In the genomic region with DNA sequence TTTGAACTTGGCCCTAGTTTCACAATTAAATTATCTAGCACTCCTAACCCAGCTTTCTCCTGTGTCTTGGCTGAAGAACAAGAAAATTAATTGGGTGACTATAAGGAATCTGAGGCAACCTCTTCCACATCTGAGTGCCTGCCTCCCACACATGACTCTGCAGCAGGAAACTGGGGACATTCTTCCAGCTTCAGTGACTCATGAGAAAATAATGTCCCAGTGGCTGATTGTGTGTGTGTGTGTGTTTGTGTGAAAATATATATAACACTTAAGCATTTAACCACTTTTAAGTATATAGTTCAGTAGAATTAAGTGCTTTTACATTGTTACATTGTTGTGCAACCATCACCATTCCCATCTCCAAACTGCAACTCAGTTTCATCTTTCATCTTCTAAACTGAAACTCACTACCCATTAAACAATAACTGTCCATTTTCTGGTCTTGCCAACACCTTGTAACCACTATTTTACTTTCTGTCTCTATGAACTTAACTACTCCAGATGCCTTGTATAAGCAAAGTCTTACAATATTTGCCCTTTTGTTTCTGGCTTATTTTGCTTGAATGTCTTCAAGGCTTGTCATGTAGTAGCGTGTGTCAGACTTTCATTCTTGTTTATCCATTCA, we compare ENCODE assay signal across 8 cellular contexts. TPM values are rescaled to one million over a fixed set of nuclear protein-coding genes. Genes with fewer than 3 reads are reported as not detected.
A peak's percentile ranks its signal among the peaks of the same experiment; 100 is the strongest.
DNase-seq lines count a peak whose midpoint lies in the region; ATAC-seq and TF ChIP-seq lines count a peak whose summit lies in the region.

No MANE protein-coding gene starts in this region.

- ATAC-seq in psoas muscle, result peak; percentile 39 to 72 (median 70)
- no peak for ATAC-seq in GM18873 (IDR thresholded peaks at IDR 0.05; ENCODE audit: low FRiP score, unreplicated experiment)
- no peak for ATAC-seq in HG03159 (IDR thresholded peaks at IDR 0.05; ENCODE audit: unreplicated experiment)

- no peaks in the 10 kb centered on the region for H3K27me3 ChIP-seq in psoas muscle (ENCODE audit: insufficient read depth in 3 of 3, low read length in 2 of 3)

- DNase-seq in EL (peak; percentile 95), RPMI7951 (ENCODE audit: low read depth) (peak; percentile 95), fibroblast of the aortic adventitia (ENCODE audit: low read depth) (peak; percentile 93), psoas muscle (peak in 1 of 2 donors; percentile 21), NCI-H2227 (lab: John Stamatoyannopoulos, UW; ENCODE audit: unreplicated experiment) (no peak)
- no peak for DNase-seq in activated CD4-positive, alpha-beta T cell treated with anti-CD3 and anti-CD28 coated beads, Interleukin-2, amount 50 U/mL, for 1 hour

- intact Hi-C loops in psoas muscle (cut with DNase I), result no loop called here

- no peaks in the 10 kb centered on the region for H3K9me3 ChIP-seq in psoas muscle

- H3K36me3 ChIP-seq in psoas muscle (ENCODE audit: insufficient read depth in 1 of 2, low read depth in 1 of 2), result peaks cover 12 to 92% of the 10 kb centered on the region in 2 donors

- peaks cover 17% of the 10 kb centered on the region for H3K4me1 ChIP-seq in psoas muscle

- H3K4me3 ChIP-seq in fibroblast of the aortic adventitia (ENCODE audit: low read depth, low read length), result no peak overlapping the region
- H3K4me3 ChIP-seq in psoas muscle, result no peak overlapping the region

- TF ChIP-seq CTCF in fibroblast of the aortic adventitia (IDR thresholded peaks at IDR 0.05; ENCODE audit: insufficient read depth, low read length) (no peak), psoas muscle (IDR thresholded peaks at IDR 0.05) (no peak)

- peak overlapping the region; percentile 15 for H3K27ac ChIP-seq in psoas muscle

- 95 to 100% (median 97%) methylated on average over 1 of the region's 1 CpG for WGBS in psoas muscle, 3 donors

RNA-seq across cellular contexts. Expression of gene TRIM38, which starts 8.7 kb away (rescaled TPM):
- 7.7 and 9.1 TPM in 2 replicates for total RNA-seq in RPMI7951 (2014; rRNA removed; shearing (Covaris generic))
- total RNA-seq in fibroblast of the aortic adventitia (ENCODE audit: low replicate concordance) (12.0 and 35.3 TPM in 2 replicates), psoas muscle (1 to 10 TPM; 3.1 to 7.3 (median 4.8) TPM)
- polyA plus RNA-seq in psoas muscle, result 1 to 10 TPM; 1.4 to 5.8 (median 3.4) TPM

RNA-seq across cellular contexts. Expression of gene SLC17A2, which starts 40.8 kb away (rescaled TPM):
- not detected in 2 replicates for total RNA-seq in RPMI7951 (2014; rRNA removed; shearing (Covaris generic))
- total RNA-seq in fibroblast of the aortic adventitia (ENCODE audit: low replicate concordance), result 0.09 TPM in 1 of 2 replicates, not detected in the other
- not detected for total RNA-seq in psoas muscle
- polyA plus RNA-seq in psoas muscle, result not detected

Comparison
In these comparisons a context has a peak if more than half of its experiments do, and no peak if none do; other contexts are left out.
1. DNase-seq: peak in EL (single experiment), RPMI7951 (single experiment) and fibroblast of the aortic adventitia (single experiment); none in activated CD4-positive, alpha-beta T cell treated with anti-CD3 and anti-CD28 coated beads, Interleukin-2, amount 50 U/mL, for 1 hour (single experiment) and NCI-H2227 (single experiment).
2. ATAC-seq: peak in psoas muscle (4 of 4); none in GM18873 (single experiment) and HG03159 (single experiment).